Comparison of ENCODE assay signal across 1 cellular context in the genomic region with DNA sequence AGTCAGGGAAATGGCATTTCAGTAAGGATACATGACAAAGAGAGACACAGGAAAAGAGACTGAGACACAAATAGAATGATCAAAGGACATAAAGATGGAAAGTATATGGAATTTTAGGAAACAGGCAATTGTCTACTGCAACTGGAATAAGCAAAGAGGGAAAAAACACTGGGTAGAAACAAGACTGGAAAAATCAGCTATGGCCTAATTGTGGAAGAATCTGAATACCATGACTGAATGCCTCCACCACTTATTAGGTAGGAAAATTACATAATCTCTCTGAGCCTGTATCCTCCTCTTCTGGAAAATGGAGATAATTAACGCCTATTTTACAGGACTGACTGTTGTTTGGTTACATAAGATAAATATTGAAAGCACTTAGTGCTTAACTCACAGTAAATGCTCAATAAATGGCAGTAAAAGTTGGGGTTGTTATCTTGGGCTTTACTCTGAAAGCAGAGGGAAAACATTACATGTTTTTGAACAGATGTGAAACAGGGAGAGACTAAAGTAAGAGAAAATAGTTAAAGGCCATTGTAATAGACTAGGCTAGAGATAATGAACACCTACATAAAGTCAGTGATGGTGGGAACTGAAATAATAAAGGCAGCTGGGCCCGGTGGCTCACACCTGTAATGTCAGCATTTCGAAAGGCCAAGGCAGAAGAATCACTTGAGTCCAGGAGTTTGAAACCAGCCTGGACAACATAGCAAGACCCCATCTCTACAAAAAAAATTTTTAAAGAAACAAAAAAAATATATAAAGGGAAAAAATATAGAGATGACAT.
TF ChIP-seq lines count a peak whose summit lies in the region.

No MANE protein-coding gene starts in this region.

TF ChIP-seq in HEK293, 187 proteins besides CTCF, POLR2A, EP300 and RAD21 (continued from another document and continues in another):
- TF ChIP-seq ZBTB44 (tag by site-specific recombination; IDR thresholded peaks at IDR 0.05), result no peak
- TF ChIP-seq ZEB2 (tag by site-specific recombination; IDR thresholded peaks at IDR 0.05), result no peak
- TF ChIP-seq ZBTB8A (tag by site-specific recombination; IDR thresholded peaks at IDR 0.05), result no peak
- no peak for TF ChIP-seq ZNF747 (tag by site-specific recombination; IDR thresholded peaks at IDR 0.05)
- no peak for TF ChIP-seq ZNF266 (tag by site-specific recombination; IDR thresholded peaks at IDR 0.05; ENCODE audit: low read depth)
- no peak for TF ChIP-seq ZNF529 (tag by site-specific recombination; IDR thresholded peaks at IDR 0.05; ENCODE audit: insufficient replicate concordance)
- no peak for TF ChIP-seq ZNF214 (tag by site-specific recombination; IDR thresholded peaks at IDR 0.05; ENCODE audit: borderline replicate concordance)
- TF ChIP-seq ZNF16 (tag by site-specific recombination; IDR thresholded peaks at IDR 0.05; ENCODE audit: low read depth), result no peak
- TF ChIP-seq PRDM2 (tag by site-specific recombination; IDR thresholded peaks at IDR 0.05; ENCODE audit: borderline replicate concordance), result no peak
- no peak for TF ChIP-seq ZNF23 (tag by site-specific recombination; IDR thresholded peaks at IDR 0.05; ENCODE audit: borderline replicate concordance)
- TF ChIP-seq ZNF777 (tag by site-specific recombination; IDR thresholded peaks at IDR 0.05; ENCODE audit: borderline replicate concordance), result no peak
- no peak for TF ChIP-seq ZNF37A (tag by site-specific recombination; IDR thresholded peaks at IDR 0.05)
- TF ChIP-seq ZNF302 (tag by site-specific recombination; IDR thresholded peaks at IDR 0.05; ENCODE audit: low read depth), result no peak
- no peak for TF ChIP-seq SCRT1 (tag by site-specific recombination; IDR thresholded peaks at IDR 0.05; ENCODE audit: borderline replicate concordance)
- TF ChIP-seq ZNF501 (tag by site-specific recombination; IDR thresholded peaks at IDR 0.05), result no peak
- TF ChIP-seq TCF7L2 (IDR thresholded peaks at IDR 0.05; ENCODE audit: borderline replicate concordance, low read depth, low read length), result no peak
- peak; percentile 84 for TF ChIP-seq ZBTB20 (tag by site-specific recombination; IDR thresholded peaks at IDR 0.05)
- TF ChIP-seq ZNF140 (tag by site-specific recombination; IDR thresholded peaks at IDR 0.05), result no peak
- TF ChIP-seq OSR2 (tag by site-specific recombination; IDR thresholded peaks at IDR 0.05), result peak; percentile 75
- TF ChIP-seq ZNF391 (tag by site-specific recombination; IDR thresholded peaks at IDR 0.05; ENCODE audit: borderline replicate concordance, low read depth), result no peak
- TF ChIP-seq ZNF610 (tag by site-specific recombination; IDR thresholded peaks at IDR 0.05; ENCODE audit: borderline replicate concordance), result no peak
- no peak; the same call in none of the 2 replicates for TF ChIP-seq IKZF3 (tag by site-specific recombination; IDR thresholded peaks at IDR 0.05)
- no peak for TF ChIP-seq AEBP2 (tag by site-specific recombination; IDR thresholded peaks at IDR 0.05; ENCODE audit: borderline replicate concordance)
- TF ChIP-seq ZNF660 (tag by site-specific recombination; IDR thresholded peaks at IDR 0.05), result no peak
- TF ChIP-seq, protein P1, sequence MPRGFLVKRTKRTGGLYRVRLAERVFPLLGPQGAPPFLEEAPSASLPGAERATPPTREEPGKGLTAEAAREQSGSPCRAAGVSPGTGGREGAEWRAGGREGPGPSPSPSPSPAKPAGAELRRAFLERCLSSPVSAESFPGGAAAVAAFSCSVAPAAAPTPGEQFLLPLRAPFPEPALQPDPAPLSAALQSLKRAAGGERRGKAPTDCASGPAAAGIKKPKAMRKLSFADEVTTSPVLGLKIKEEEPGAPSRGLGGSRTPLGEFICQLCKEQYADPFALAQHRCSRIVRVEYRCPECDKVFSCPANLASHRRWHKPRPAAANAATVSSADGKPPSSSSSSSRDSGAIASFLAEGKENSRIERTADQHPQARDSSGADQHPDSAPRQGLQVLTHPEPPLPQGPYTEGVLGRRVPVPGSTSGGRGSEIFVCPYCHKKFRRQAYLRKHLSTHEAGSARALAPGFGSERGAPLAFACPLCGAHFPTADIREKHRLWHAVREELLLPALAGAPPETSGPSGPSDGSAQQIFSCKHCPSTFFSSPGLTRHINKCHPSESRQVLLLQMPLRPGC (tag by site-specific recombination; IDR thresholded peaks at IDR 0.05), result no peak
- TF ChIP-seq ZNF24 (tag by site-specific recombination; IDR thresholded peaks at IDR 0.05), result no peak
- no peak for TF ChIP-seq ZFP41 (tag by site-specific recombination; IDR thresholded peaks at IDR 0.05; ENCODE audit: borderline replicate concordance)
- no peak for TF ChIP-seq ZNF701 (tag by site-specific recombination; IDR thresholded peaks at IDR 0.05)
- TF ChIP-seq ZNF664 (tag by site-specific recombination; IDR thresholded peaks at IDR 0.05), result peak; percentile 82
- no peak for TF ChIP-seq ZNF426 (tag by site-specific recombination; IDR thresholded peaks at IDR 0.05)
- no peak for TF ChIP-seq ZNF791 (tag by site-specific recombination; IDR thresholded peaks at IDR 0.05)
- TF ChIP-seq, protein P2, sequence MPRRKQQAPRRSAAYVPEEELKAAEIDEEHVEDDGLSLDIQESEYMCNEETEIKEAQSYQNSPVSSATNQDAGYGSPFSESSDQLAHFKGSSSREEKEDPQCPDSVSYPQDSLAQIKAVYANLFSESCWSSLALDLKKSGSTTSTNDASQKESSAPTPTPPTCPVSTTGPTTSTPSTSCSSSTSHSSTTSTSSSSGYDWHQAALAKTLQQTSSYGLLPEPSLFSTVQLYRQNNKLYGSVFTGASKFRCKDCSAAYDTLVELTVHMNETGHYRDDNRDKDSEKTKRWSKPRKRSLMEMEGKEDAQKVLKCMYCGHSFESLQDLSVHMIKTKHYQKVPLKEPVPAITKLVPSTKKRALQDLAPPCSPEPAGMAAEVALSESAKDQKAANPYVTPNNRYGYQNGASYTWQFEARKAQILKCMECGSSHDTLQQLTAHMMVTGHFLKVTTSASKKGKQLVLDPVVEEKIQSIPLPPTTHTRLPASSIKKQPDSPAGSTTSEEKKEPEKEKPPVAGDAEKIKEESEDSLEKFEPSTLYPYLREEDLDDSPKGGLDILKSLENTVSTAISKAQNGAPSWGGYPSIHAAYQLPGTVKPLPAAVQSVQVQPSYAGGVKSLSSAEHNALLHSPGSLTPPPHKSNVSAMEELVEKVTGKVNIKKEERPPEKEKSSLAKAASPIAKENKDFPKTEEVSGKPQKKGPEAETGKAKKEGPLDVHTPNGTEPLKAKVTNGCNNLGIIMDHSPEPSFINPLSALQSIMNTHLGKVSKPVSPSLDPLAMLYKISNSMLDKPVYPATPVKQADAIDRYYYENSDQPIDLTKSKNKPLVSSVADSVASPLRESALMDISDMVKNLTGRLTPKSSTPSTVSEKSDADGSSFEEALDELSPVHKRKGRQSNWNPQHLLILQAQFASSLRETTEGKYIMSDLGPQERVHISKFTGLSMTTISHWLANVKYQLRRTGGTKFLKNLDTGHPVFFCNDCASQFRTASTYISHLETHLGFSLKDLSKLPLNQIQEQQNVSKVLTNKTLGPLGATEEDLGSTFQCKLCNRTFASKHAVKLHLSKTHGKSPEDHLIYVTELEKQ (tag by site-specific recombination; IDR thresholded peaks at IDR 0.05; ENCODE audit: borderline replicate concordance), result peak; percentile 62; the same call in 1 of the 2 replicates
- TF ChIP-seq ZFHX2 (tag by site-specific recombination; conservative IDR thresholded peaks at IDR 0.05), result no peak
- TF ChIP-seq YY1 (tag by site-specific recombination; IDR thresholded peaks at IDR 0.05), result no peak
- no peak for TF ChIP-seq ZNF433 (tag by site-specific recombination; IDR thresholded peaks at IDR 0.05; ENCODE audit: low read depth)
- peak; percentile 21; the same call in 1 of the 2 replicates for TF ChIP-seq PRDM1 (tag by site-specific recombination; IDR thresholded peaks at IDR 0.05)
- no peak for TF ChIP-seq ZNF404 (tag by site-specific recombination; IDR thresholded peaks at IDR 0.05)
- TF ChIP-seq SP7 (tag by site-specific recombination; IDR thresholded peaks at IDR 0.05), result peak; percentile 98
- TF ChIP-seq ZBTB26 (tag by site-specific recombination; optimal IDR thresholded peaks at IDR 0.05), result no peak
- no peak for TF ChIP-seq GLIS2 (tag by site-specific recombination; IDR thresholded peaks at IDR 0.05)
- TF ChIP-seq BCL11A (tag by site-specific recombination; IDR thresholded peaks at IDR 0.05; ENCODE audit: low read depth), result no peak
- TF ChIP-seq GLI4 (tag by site-specific recombination; IDR thresholded peaks at IDR 0.05), result no peak
- no peak for TF ChIP-seq ZNF558 (tag by site-specific recombination; IDR thresholded peaks at IDR 0.05)
- TF ChIP-seq REPIN1 (tag by site-specific recombination; IDR thresholded peaks at IDR 0.05; ENCODE audit: low read depth), result no peak
